Comparison of ENCODE assay signal across 15 cellular contexts in the genomic region with DNA sequence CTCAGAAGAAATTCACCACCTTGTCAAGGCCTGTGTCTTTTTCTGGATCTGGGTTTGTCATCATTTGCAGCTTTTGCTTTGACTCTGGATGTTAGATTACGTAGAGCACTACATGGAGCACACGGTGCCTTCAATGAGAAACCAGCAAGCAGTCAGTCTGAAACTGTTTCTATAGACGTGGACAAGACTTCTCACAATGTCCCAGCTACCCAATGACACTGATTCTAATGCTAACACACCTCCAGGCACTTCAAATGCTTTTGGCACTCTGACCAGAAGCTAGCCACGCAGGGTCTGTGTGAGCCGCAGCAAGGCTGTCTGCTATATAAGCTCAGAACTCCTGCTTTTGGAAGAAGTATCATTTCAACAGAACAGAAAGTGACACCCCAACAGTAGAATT. TPM values are rescaled to one million over a fixed set of nuclear protein-coding genes. Genes with fewer than 3 reads are reported as not detected.
DNase-seq lines count a peak whose midpoint lies in the region; ATAC-seq and TF ChIP-seq lines count a peak whose summit lies in the region.
"Had no signal": no experiment of that assay in that cellular context is flagged by ENCODE, and none has a peak within 500 bp of the region (broad histone marks: within the 10 kb centered on the region; RNA-seq: fewer than 3 reads in every experiment).

No MANE protein-coding gene starts in this region.

- peak overlapping the region; percentile 90 for H3K27ac Mint-ChIP-seq in CD8-positive, alpha-beta T cell

- intact Hi-C loops in CD8-positive, alpha-beta T cell (cut with DNase I, micrococcal nuclease): no loop called here
- intact Hi-C loops in posterior vena cava (cut with DNase I): loop anchor here in 1 of 2 donors (10.0 kb wide), 1 partner anchor 1064 kb away; no protein-coding TSS in a partner anchor

- peak overlapping the region; percentile 35 for H3K4me3 Mint-ChIP-seq in CD8-positive, alpha-beta T cell

- TF ChIP-seq CTCF in CD8-positive, alpha-beta T cell (IDR thresholded peaks at IDR 0.05): no peak
- no peak for TF ChIP-seq CTCF in GM20000 (IDR thresholded peaks at IDR 0.05; ENCODE audit: extremely low read depth, missing control alignments)

- H3K4me1 ChIP-seq in CD8-positive, alpha-beta T cell (ENCODE audit: insufficient read depth, low read length): peaks cover 92% of the 10 kb centered on the region
- H3K4me1 ChIP-seq: parathyroid adenoma had no signal

- H3K9me3 Mint-ChIP-seq in CD8-positive, alpha-beta T cell: no peaks in the 10 kb centered on the region

- ATAC-seq in CD8-positive, alpha-beta T cell: no peak

- no peak overlapping the region for H3K27ac ChIP-seq in CD8-positive, alpha-beta T cell (ENCODE audit: low read depth, low read length)
- peak overlapping the region; percentile 30 for H3K27ac ChIP-seq in caudate nucleus (ENCODE audit: low read depth, low read length)
- H3K27ac ChIP-seq: cardiac muscle cell, parathyroid adenoma had no signal

- POLR2A ChIA-PET in CD8-positive, alpha-beta T cell (lab: Charles Lee): interaction anchor here (0.6 to 2.1 kb wide), 7 partner anchors 8 to 275 kb away, joined by 3 to 8 read pairs (median 3); no protein-coding TSS in a partner anchor

- CTCF ChIA-PET in CD8-positive, alpha-beta T cell (lab: Charles Lee): interaction anchor here (0.7 to 2.1 kb wide), 5 partner anchors 9 to 67 kb away, joined by 3 to 12 read pairs (median 3); no protein-coding TSS in a partner anchor

- peaks cover 70% of the 10 kb centered on the region for H3K36me3 Mint-ChIP-seq in CD8-positive, alpha-beta T cell

- no peak overlapping the region for H3K4me3 ChIP-seq in CD8-positive, alpha-beta T cell (ENCODE audit: low read depth, low read length)
- no peak overlapping the region for H3K4me3 ChIP-seq in MG63
- H3K4me3 ChIP-seq: cardiac muscle cell, suprapubic skin had no signal

- H3K27me3 Mint-ChIP-seq in CD8-positive, alpha-beta T cell (ENCODE audit: low read depth): no peaks in the 10 kb centered on the region

- peaks cover 91% of the 10 kb centered on the region for H3K4me1 Mint-ChIP-seq in CD8-positive, alpha-beta T cell (ENCODE audit: low read depth)

- no peaks in the 10 kb centered on the region for H3K9me3 ChIP-seq in CD8-positive, alpha-beta T cell (ENCODE audit: low read length)
- no peaks in the 10 kb centered on the region for H3K9me3 ChIP-seq in MG63
- H3K9me3 ChIP-seq: suprapubic skin had no signal

- H3K36me3 ChIP-seq in CD8-positive, alpha-beta T cell (ENCODE audit: insufficient read depth, low read length): peaks cover 6% of the 10 kb centered on the region
- H3K36me3 ChIP-seq in MG63: no peaks in the 10 kb centered on the region
- H3K36me3 ChIP-seq: cardiac muscle cell, suprapubic skin had no signal

- H3K27me3 ChIP-seq in CD8-positive, alpha-beta T cell (ENCODE audit: insufficient read depth, low read length): no peaks in the 10 kb centered on the region
- H3K27me3 ChIP-seq in MG63: no peaks in the 10 kb centered on the region
- H3K27me3 ChIP-seq: cardiac muscle cell, suprapubic skin had no signal

- DNase-seq in CD8-positive, alpha-beta T cell: no peak
- DNase-seq in GM20000 (ENCODE audit: low spot score) (peak; percentile 49), caudate nucleus (lab: John Stamatoyannopoulos, UW) (no peak), posterior vena cava (ENCODE audit: low spot score) (peak; percentile 13), MV-4-11 (lab: John Stamatoyannopoulos, UW) (no peak), MG63 (no peak), amygdala (lab: John Stamatoyannopoulos, UW) (no peak), NCI-H2081 (lab: John Stamatoyannopoulos, UW) (no peak)
- DNase-seq: DMS79 treated with DMSO at 0.1 percent for 48 hours, NCI-H2107, NCI-H774, RPMI8226 had no signal

RNA-seq across cellular contexts. Expression of a gene that starts 38.2 kb away (rescaled TPM):
- 100 to 1,000 TPM; 504 to 516 TPM for total RNA-seq in CD8-positive, alpha-beta T cell
- total RNA-seq in posterior vena cava: 10 to 100 TPM; 22.4 to 24.4 TPM
- total RNA-seq in MG63 (2014; rRNA removed; shearing (Covaris generic); ENCODE audit: low replicate concordance): 14.7 and 19.0 TPM in 2 replicates

Comparison
In these comparisons a context has a peak if more than half of its experiments do, and no peak if none do; other contexts are left out.
1. DNase-seq: peak in GM20000 (single experiment) and posterior vena cava (single experiment); none in CD8-positive, alpha-beta T cell (0 of 7), caudate nucleus (0 of 61), MV-4-11 (single experiment), MG63 (single experiment), amygdala (0 of 56) and NCI-H2081 (0 of 2).
2. RNA of a gene that starts 38.2 kb away (total RNA-seq): 504 to 516 TPM in CD8-positive, alpha-beta T cell; 22.4 to 24.4 TPM in posterior vena cava and 14.7 to 19.0 TPM in MG63; every median in the first group is over 10 times any median in the second.